20 cellular contexts compared by ENCODE assay signal in the genomic region with DNA sequence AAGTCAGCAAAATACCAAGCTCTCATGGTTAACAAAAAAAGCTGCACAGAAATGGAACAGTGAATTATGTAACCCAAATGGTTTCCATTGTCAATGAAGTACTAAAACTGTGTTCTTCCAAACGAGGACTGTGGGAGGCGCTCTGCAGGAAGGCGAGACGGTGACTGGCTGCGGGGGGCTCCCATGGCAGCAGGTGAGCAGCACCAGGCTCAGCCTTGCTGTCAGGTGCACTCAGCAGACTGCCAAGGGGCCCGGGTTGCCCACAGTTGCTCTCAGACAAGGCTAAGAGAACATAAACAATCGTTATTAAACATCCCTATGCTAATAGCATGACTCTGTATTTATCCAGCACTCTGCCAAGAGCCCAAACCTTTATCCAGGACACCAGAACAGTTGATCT.
DNase-seq lines count a peak whose midpoint lies in the region; FAIRE-seq and TF ChIP-seq lines count a peak whose summit lies in the region.
"Had no signal": no experiment of that assay in that cellular context is flagged by ENCODE, and none has a peak within 500 bp of the region (broad histone marks: within the 10 kb centered on the region; RNA-seq: fewer than 3 reads in every experiment).

No MANE protein-coding gene starts in this region.

- H3K36me3 Mint-ChIP-seq in endodermal cell (ENCODE audit: low read depth) = no peaks in the 10 kb centered on the region

- H3K4me1 Mint-ChIP-seq in endodermal cell = no peaks in the 10 kb centered on the region

- H3K9me3 ChIP-seq in endodermal cell (ENCODE audit: control insufficient read depth, low read length) = no peaks in the 10 kb centered on the region
- H3K9me3 ChIP-seq: SK-N-SH had no signal

- FAIRE-seq in GM19239 (lab: Jason Lieb, UNC) = no peak
- FAIRE-seq: D721Med, H54 had no signal

- no peak overlapping the region for H3K27ac Mint-ChIP-seq in endodermal cell
- H3K27ac Mint-ChIP-seq: CD8-positive, alpha-beta T cell had no signal

- no peak overlapping the region for H3K4me3 Mint-ChIP-seq in endodermal cell
- H3K4me3 Mint-ChIP-seq: CD8-positive, alpha-beta T cell had no signal

- no peak overlapping the region for H3K9ac ChIP-seq in endodermal cell (ENCODE audit: extremely low read depth, low read length, poor library complexity, severe bottlenecking)
- H3K9ac ChIP-seq: BLaER1 treated with 17β-estradiol and CSF1 and Interleukin-3, amounts not matched to agents 10 nM and 100 nM; SK-N-SH had no signal

- TF ChIP-seq CTCF in 22Rv1 (IDR thresholded peaks at IDR 0.05) (0 out of 2 replicates have a peak, but pooled peaks have one; percentile 4), endodermal cell (conservative IDR thresholded peaks at IDR 0.05) (peak; percentile 22)

- no peaks in the 10 kb centered on the region for H3K36me3 ChIP-seq in endodermal cell (ENCODE audit: control insufficient read depth, insufficient read depth, low read length)

- no peak overlapping the region for H3K4me3 ChIP-seq in endodermal cell (ENCODE audit: low read length)
- H3K4me3 ChIP-seq: BLaER1 treated with 17β-estradiol and CSF1 and Interleukin-3, amounts not matched to agents 10 nM and 100 nM; PC-9 had no signal

- H3K27me3 ChIP-seq in endodermal cell (ENCODE audit: control insufficient read depth, insufficient read depth, low read length, poor library complexity, severe bottlenecking) = no peaks in the 10 kb centered on the region
- H3K27me3 ChIP-seq: BLaER1 treated with 17β-estradiol and CSF1 and Interleukin-3, amounts not matched to agents 10 nM and 100 nM had no signal

- DNase-seq in COR-L47 (lab: John Stamatoyannopoulos, UW) (peak; percentile 2), NCI-H2171 (lab: John Stamatoyannopoulos, UW) (peak; percentile 0), endodermal cell (no peak), HPDE6-E6E7 (ENCODE audit: extremely low spot score) (no peak), GM19239 (ENCODE audit: insufficient read length, low spot score) (no peak), cerebellum (ENCODE audit: low spot score) (no peak)
- DNase-seq: ACHN; CD8-positive, alpha-beta T cell; EL; Kasumi-1; NCI-H1436; NCI-H187 treated with DMSO at 0.1 percent for 48 hours; NCI-H524; PC-9; SIG-M5; SK-N-SH had no signal

- no peaks in the 10 kb centered on the region for H3K4me1 ChIP-seq in endodermal cell (ENCODE audit: control insufficient read depth, insufficient read depth, low read length)
- H3K4me1 ChIP-seq: BLaER1 treated with 17β-estradiol and CSF1 and Interleukin-3, amounts not matched to agents 10 nM and 100 nM had no signal

- H3K27ac ChIP-seq in 22Rv1 (no peak overlapping the region), endodermal cell (ENCODE audit: low read depth, low read length) (no peak overlapping the region)
- H3K27ac ChIP-seq: BLaER1 treated with 17β-estradiol and CSF1 and Interleukin-3, amounts not matched to agents 10 nM and 100 nM; PC-9 had no signal

- H3K27me3 Mint-ChIP-seq in endodermal cell (ENCODE audit: insufficient read depth) = no peaks in the 10 kb centered on the region

- peaks cover 15% of the 10 kb centered on the region for H3K9me3 Mint-ChIP-seq in endodermal cell

- WGBS in endodermal cell (ENCODE audit: insufficient coverage in 1 of 2, insufficient read length in 1 of 2), 2 experiments = 89 to 91% methylated on average over 7 of the region's 7 CpGs

Comparison
In these comparisons a context has a peak if more than half of its experiments do, and no peak if none do; other contexts are left out.
1. DNase-seq: peak in COR-L47 (single experiment) and NCI-H2171 (single experiment); none in endodermal cell (single experiment), HPDE6-E6E7 (single experiment), GM19239 (single experiment) and cerebellum (single experiment).